In the genomic region with DNA sequence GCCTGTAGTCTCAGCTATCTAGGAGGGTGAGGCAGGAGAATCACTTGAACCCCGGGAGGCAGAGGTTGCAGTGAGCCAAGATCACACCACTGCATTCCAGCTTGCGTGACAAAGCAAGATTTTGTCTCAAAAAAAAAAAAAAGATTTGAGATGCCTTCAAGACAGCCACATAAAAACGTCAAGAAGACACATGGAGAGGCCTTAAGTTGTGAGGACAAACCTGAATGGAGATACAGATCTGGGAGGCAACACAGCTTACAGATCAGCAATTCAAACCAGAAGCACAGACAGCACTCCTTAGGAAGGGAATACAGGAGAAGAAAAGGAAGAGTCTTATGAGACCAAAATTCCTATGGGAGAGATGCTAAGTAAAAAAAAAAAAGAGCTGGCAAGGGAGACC, we compare ENCODE assay signal across 8 cellular contexts. TPM values are rescaled to one million over a fixed set of nuclear protein-coding genes. Genes with fewer than 3 reads are reported as not detected.
DNase-seq lines count a peak whose midpoint lies in the region; ATAC-seq, FAIRE-seq and TF ChIP-seq lines count a peak whose summit lies in the region.
"Not testable (repeated sequence)": the region's sequence is repeated elsewhere in the genome, so short reads cannot be mapped to it uniquely, and the experiment has no call there.

No MANE protein-coding gene starts in this region.

- ATAC-seq in K562, result not testable (repeated sequence)

- H3K27ac Mint-ChIP-seq in endodermal cell (peak overlapping the region; percentile 35), mesothelial cell of epicardium (peak overlapping the region; percentile 26), type B pancreatic cell (peak overlapping the region; percentile 50)

- H2BK5ac ChIP-seq in mesendoderm (ENCODE audit: low read length), result not testable (repeated sequence)

- FAIRE-seq in K562 (lab: Jason Lieb, UNC), result not testable (repeated sequence)

- H3K23ac ChIP-seq in mesendoderm (ENCODE audit: low read length), result not testable (repeated sequence)

- H3K27me3 ChIP-seq in K562 (ENCODE audit: control insufficient read depth in 2 of 2, insufficient read depth in 2 of 2, low read length in 2 of 2); endodermal cell (ENCODE audit: control insufficient read depth, insufficient read depth, low read length, poor library complexity, severe bottlenecking); mesendoderm (ENCODE audit: insufficient read depth, low read length, poor library complexity): not testable (repeated sequence)

- not testable (repeated sequence) for H3K56ac ChIP-seq in mesendoderm (ENCODE audit: low read length)

- H3K27me3 Mint-ChIP-seq in endodermal cell (ENCODE audit: insufficient read depth); mesothelial cell of epicardium (ENCODE audit: low read depth); type B pancreatic cell: not testable (repeated sequence)

- H3K79me2 ChIP-seq in K562 (ENCODE audit: control insufficient read depth, insufficient read depth, low read length); mesendoderm (ENCODE audit: control insufficient read depth, insufficient read depth, low read length): not testable (repeated sequence)

- H3K27ac ChIP-seq in K562 (ENCODE audit: extremely low read depth, low read depth, low read length); endodermal cell (ENCODE audit: low read depth, low read length); mesendoderm (ENCODE audit: low read depth, low read length): not testable (repeated sequence)

- not testable (repeated sequence) for H3K4ac ChIP-seq in mesendoderm (ENCODE audit: low read depth, low read length)

- H4K8ac ChIP-seq in mesendoderm (ENCODE audit: low read depth, low read length), result not testable (repeated sequence)

- TF ChIP-seq RAD21 in K562 (CRISPR knock-in tag; conservative IDR thresholded peaks at IDR 0.05 in 1 of 2, IDR thresholded peaks at IDR 0.05 in 1 of 2), result not testable (repeated sequence)

- H3K36me3 ChIP-seq in K562 (ENCODE audit: control insufficient read depth, insufficient read depth, low read length); mesendoderm (ENCODE audit: control insufficient read depth, insufficient read depth, low read length): not testable (repeated sequence)
- H3K36me3 ChIP-seq in endodermal cell (ENCODE audit: control insufficient read depth, insufficient read depth, low read length), result peaks cover 52% of the 10 kb centered on the region

- peak; percentile 18 for DNase-seq in EH (ENCODE audit: low read depth)
- peak; percentile 26 for DNase-seq in ELF-1 (ENCODE audit: low read depth, low spot score)
- peak in 1 of 4 experiments; percentile 8 for DNase-seq in K562 (ENCODE audit: extremely low read depth in 1 of 4, low spot score in 3 of 4)
- peak; percentile 37 for DNase-seq in endodermal cell
- DNase-seq in islet precursor cell, result peak; percentile 72
- DNase-seq in mesendoderm, result peak; percentile 22
- not testable (repeated sequence) for DNase-seq in mesothelial cell of epicardium (ENCODE audit: low spot score in 2 of 2, unreplicated experiment in 2 of 2); type B pancreatic cell (ENCODE audit: extremely low spot score, unreplicated experiment)

- peaks cover 47% of the 10 kb centered on the region for H3K36me3 Mint-ChIP-seq in endodermal cell (ENCODE audit: low read depth)
- H3K36me3 Mint-ChIP-seq in mesothelial cell of epicardium, result peaks cover 17% of the 10 kb centered on the region
- H3K36me3 Mint-ChIP-seq in type B pancreatic cell, result peaks cover 22% of the 10 kb centered on the region

- H2AK5ac ChIP-seq in mesendoderm (ENCODE audit: low read length), result not testable (repeated sequence)

- not testable (repeated sequence) for H3K18ac ChIP-seq in mesendoderm (ENCODE audit: low read length)

- not testable (repeated sequence) for H3K4me1 ChIP-seq in K562 (replicated peaks in 1 of 2; ENCODE audit: control insufficient read depth in 2 of 2, insufficient read depth in 2 of 2, low read length in 2 of 2); endodermal cell (ENCODE audit: control insufficient read depth, insufficient read depth, low read length); mesendoderm (ENCODE audit: control insufficient read depth, low read depth, low read length)

- H3K4me1 Mint-ChIP-seq in endodermal cell (peaks cover 20% of the 10 kb centered on the region), mesothelial cell of epicardium (peaks cover 19% of the 10 kb centered on the region)
- not testable (repeated sequence) for H3K4me1 Mint-ChIP-seq in type B pancreatic cell (ENCODE audit: unreplicated experiment)

- H2BK15ac ChIP-seq in mesendoderm (replicated peaks; ENCODE audit: low read depth), result not testable (repeated sequence)

- not testable (repeated sequence) for TF ChIP-seq POLR2A in K562 (conservative IDR thresholded peaks at IDR 0.05)

- not testable (repeated sequence) for H3K4me2 ChIP-seq in K562 (ENCODE audit: insufficient read depth, low read length); mesendoderm (ENCODE audit: low read length)

- POLR2A ChIA-PET in K562 (lab: Yijun Ruan, JAX), result not testable (repeated sequence)

- not testable (repeated sequence) for H3K4me3 Mint-ChIP-seq in endodermal cell, mesothelial cell of epicardium, type B pancreatic cell

- CTCF ChIA-PET in K562 (lab: Yijun Ruan, JAX; ENCODE audit: low intra/inter-chr PET ratio), result not testable (repeated sequence)

- not testable (repeated sequence) for H4K20me1 ChIP-seq in K562 (replicated peaks; ENCODE audit: control insufficient read depth, insufficient read depth, low read length)

- not testable (repeated sequence) for BruUV-seq in K562 (replicated peaks; lab: Mats Ljungman, UMichigan)

- intact Hi-C loops in K562 (cut with micrococcal nuclease), result not testable (repeated sequence)

- H2AFZ ChIP-seq in K562 (ENCODE audit: low read depth, low read length), result not testable (repeated sequence)

- not testable (repeated sequence) for H3K9me3 Mint-ChIP-seq in endodermal cell, mesothelial cell of epicardium, type B pancreatic cell

- not testable (repeated sequence) for H2BK120ac ChIP-seq in mesendoderm (ENCODE audit: low read depth, low read length)

- not testable (repeated sequence) for H3K9ac ChIP-seq in K562 (ENCODE audit: insufficient read depth in 1 of 2, low read depth in 2 of 2, low read length in 2 of 2); endodermal cell (ENCODE audit: extremely low read depth, low read length, poor library complexity, severe bottlenecking); mesendoderm (ENCODE audit: low read length)

- H3K9me1 ChIP-seq in K562 (ENCODE audit: control insufficient read depth, insufficient read depth, low read length), result not testable (repeated sequence)

- not testable (repeated sequence) for TF ChIP-seq EP300 in K562 (IDR thresholded peaks at IDR 0.05; ENCODE audit: low read length)

- H3K9me3 ChIP-seq in K562 (replicated peaks; ENCODE audit: control insufficient read depth, insufficient read depth, low read depth, low read length); endodermal cell (ENCODE audit: control insufficient read depth, low read length): not testable (repeated sequence)

- in situ Hi-C loops in K562 (cut with MboI), result not testable (repeated sequence)

- TF ChIP-seq CTCF in K562 (IDR thresholded peaks at IDR 0.05 in 2 of 3, conservative IDR thresholded peaks at IDR 0.05 in 1 of 3; ENCODE audit: insufficient read depth in 2 of 3, low read depth in 1 of 3, low read length in 3 of 3); endodermal cell (conservative IDR thresholded peaks at IDR 0.05); mesothelial cell of epicardium (IDR thresholded peaks at IDR 0.05; ENCODE audit: unreplicated experiment); type B pancreatic cell (conservative IDR thresholded peaks at IDR 0.05): not testable (repeated sequence)

- 20% methylated on average over 2 of the region's 3 CpGs for WGBS in K562 (ENCODE audit: insufficient coverage, low coverage, missing lambda C conversion rate)
- WGBS in endodermal cell (ENCODE audit: insufficient coverage in 1 of 2, insufficient read length in 1 of 2), 2 experiments, result 91 to 100% methylated on average over 2 to 3 of the region's 3 CpGs
- WGBS in mesendoderm (ENCODE audit: extremely low coverage, insufficient coverage, low lambda C conversion rate), result no CpG with 5 or more reads among the region's 3 CpGs

- not testable (repeated sequence) for H3K4me3 ChIP-seq in K562; endodermal cell (ENCODE audit: low read length); mesendoderm (ENCODE audit: low read length)

- not testable (repeated sequence) for H4K5ac ChIP-seq in mesendoderm (ENCODE audit: low read length)

- H3K79me1 ChIP-seq in mesendoderm (ENCODE audit: low read length), result not testable (repeated sequence)

RNA-seq across cellular contexts. Expression of a gene that starts 13.7 kb away (rescaled TPM):
- total RNA-seq in K562 (2011; cell fraction: chromatin; rRNA removed; ENCODE audit: low replicate concordance), result 113 and 195 TPM in 2 replicates
- total RNA-seq in K562 (2011; cell fraction: nucleolus; rRNA removed), result 71.2 and 80.5 TPM in 2 replicates
- total RNA-seq in K562 (2011; cell fraction: nucleoplasm; rRNA removed), result 135 and 181 TPM in 2 replicates
- total RNA-seq in K562 (2014; rRNA removed) (10.4 and 16.7 TPM in 2 replicates), K562 (2014; rRNA removed; fragmentation: Illumina TruSeq; extraction: Trizol) (16.8 and 19.8 TPM in 2 replicates), K562 (2015; rRNA removed; fragmentation: Illumina TruSeq; extraction: Trizol) (10.2 and 12.8 TPM in 2 replicates), K562 (2021) (6.5 and 8.0 TPM in 2 replicates), endodermal cell (10 to 100 TPM; 30.7 to 73.2 TPM), mesothelial cell of epicardium (61.1 to 66.4 TPM (median 62.0 TPM) in 3 replicates), type B pancreatic cell (ENCODE audit: low replicate concordance) (15.1 and 26.8 TPM in 2 replicates)
- polyA plus RNA-seq in K562 (2011; rRNA removed) (4.7 and 8.5 TPM in 2 replicates), K562 (2014; fragmentation: Illumina TruSeq; extraction: Trizol) (6.6 TPM in 2 replicates), K562 (2014; fragmentation: Nextera tagmentation; extraction: Ambion mirVana) (1 to 10 TPM; 5.7 to 6.9 TPM), K562 (2014; rRNA removed) (7.0 and 8.2 TPM in 2 replicates)
- polyA plus RNA-seq in K562 (2011; cell fraction: cytosol; rRNA removed), result 0.72 and 1.5 TPM in 2 replicates
- polyA plus RNA-seq in K562 (2011; cell fraction: nucleus; rRNA removed), result 12.3 and 13.4 TPM in 2 replicates
- polyA plus RNA-seq in K562 (2012), result 6.0 and 8.1 TPM in 2 replicates
- 36.6 and 40.4 TPM in 2 replicates for polyA minus RNA-seq in K562 (2011; rRNA and poly(A)+ RNA removed)
- 2.9 and 4.1 TPM in 2 replicates for polyA minus RNA-seq in K562 (2011; cell fraction: cytosol; rRNA and poly(A)+ RNA removed)
- polyA minus RNA-seq in K562 (2011; cell fraction: nucleus; rRNA and poly(A)+ RNA removed), result 28.4 and 50.5 TPM in 2 replicates
- 13.3 TPM for polyA plus RNA-seq in endodermal cell (2013, experiment 1 of 2)
- polyA plus RNA-seq in endodermal cell (2013, experiment 2 of 2), result 15.6 TPM
- 3.2 TPM for polyA plus RNA-seq in mesendoderm (2013, experiment 1 of 2)
- polyA plus RNA-seq in mesendoderm (2013, experiment 2 of 2), result 3.7 TPM
